In genomic region chr9:137375321-137376058, GRCh38 we compare ENCODE assay signal across 30 cellular contexts.
"Had no signal": no experiment of that assay in that cellular context is flagged by ENCODE, and none has a peak within 500 bp of the region (broad histone marks: within the 10 kb centered on the region; RNA-seq: fewer than 3 reads in every experiment).

No MANE protein-coding gene starts in this region.

- ATAC-seq: naive thymus-derived CD8-positive, alpha-beta T cell; natural killer cell treated with Interleukin-12 subunit alpha and Interleukin-12 subunit beta and Interleukin-15 and Interleukin-18, amount 100 ng/mL, for 72 hours; psoas muscle; right cardiac atrium; right lobe of liver; stimulated activated effector memory CD8-positive, alpha-beta T cell treated with anti-CD3 and anti-CD28 coated beads, Interleukin-12 subunit alpha, Interleukin-12 subunit beta, amount 100 ng/mL, for 72 hours; stimulated activated naive B cell treated with anti-CD40 and anti-IgM and Interleukin-4, amounts not matched to agents 10 μg/mL and 1 μg/mL and 100 μg/mL, for 72 hours had no signal

- DNase-seq: nephron progenitor cell; nucleus accumbens; psoas muscle; small intestine; stimulated activated CD4-positive, alpha-beta T cell treated with anti-CD3 and anti-CD28 coated beads, Interleukin-15, amount 100 ng/mL, for 24 hours; stimulated activated CD4-positive, alpha-beta T cell treated with anti-CD3 and anti-CD28 coated beads, Interleukin-2, amount 100 ng/mL, for 24 hours; stimulated activated CD4-positive, alpha-beta T cell treated with anti-CD3 and anti-CD28 coated beads, Interleukin-2, amount 100 ng/mL, for 48 hours; stimulated activated CD4-positive, alpha-beta T cell treated with anti-CD3 and anti-CD28 coated beads, Interleukin-4, amount 100 ng/mL, for 24 hours; stimulated activated naive B cell treated with anti-CD40 and anti-IgM and Interleukin-4, amounts not matched to agents 10 μg/mL and 1 μg/mL and 100 μg/mL, for 72 hours; stimulated activated naive CD4-positive, alpha-beta T cell treated with Interleukin-2 at 50 U/mL for 16 hours; stomach; thyroid gland; trophoblast cell had no signal

- H3K36me3 ChIP-seq: neutrophil, ovary, right lobe of liver, thoracic aorta, thyroid gland had no signal

- H3K4me3 Mint-ChIP-seq: naive thymus-derived CD8-positive, alpha-beta T cell; natural killer cell treated with Interleukin-12 subunit alpha and Interleukin-12 subunit beta and Interleukin-15 and Interleukin-18, amount 100 ng/mL, for 72 hours; nephron progenitor cell; neural crest cell; stimulated activated effector memory CD8-positive, alpha-beta T cell treated with anti-CD3 and anti-CD28 coated beads, Interleukin-12 subunit alpha, Interleukin-12 subunit beta, amount 100 ng/mL, for 72 hours; stimulated activated naive B cell treated with anti-CD40 and anti-IgM and Interleukin-4, amounts not matched to agents 10 μg/mL and 1 μg/mL and 100 μg/mL, for 72 hours; stimulated activated naive CD8-positive, alpha-beta T cell treated with anti-CD3 and anti-CD28 coated beads, Interleukin-15, Interleukin-2, amounts not matched to agents 100 ng/mL and 50 ng/mL, for 24 hours had no signal

- H3K27ac Mint-ChIP-seq: naive thymus-derived CD8-positive, alpha-beta T cell; natural killer cell treated with Interleukin-12 subunit alpha and Interleukin-12 subunit beta and Interleukin-15 and Interleukin-18, amount 100 ng/mL, for 72 hours; nephron progenitor cell; progenitor cell of endocrine pancreas; stimulated activated effector memory CD8-positive, alpha-beta T cell treated with anti-CD3 and anti-CD28 coated beads, Interleukin-12 subunit alpha, Interleukin-12 subunit beta, amount 100 ng/mL, for 72 hours; stimulated activated naive B cell treated with anti-CD40 and anti-IgM and Interleukin-4, amounts not matched to agents 10 μg/mL and 1 μg/mL and 100 μg/mL, for 72 hours; stimulated activated naive CD8-positive, alpha-beta T cell treated with anti-CD3 and anti-CD28 coated beads, Interleukin-15, Interleukin-2, amounts not matched to agents 100 ng/mL and 50 ng/mL, for 24 hours had no signal

- H3K27me3 Mint-ChIP-seq: naive thymus-derived CD8-positive, alpha-beta T cell; natural killer cell treated with Interleukin-12 subunit alpha and Interleukin-12 subunit beta and Interleukin-15 and Interleukin-18, amount 100 ng/mL, for 72 hours; progenitor cell of endocrine pancreas; stimulated activated naive B cell treated with anti-CD40 and anti-IgM and Interleukin-4, amounts not matched to agents 10 μg/mL and 1 μg/mL and 100 μg/mL, for 72 hours; stimulated activated naive CD8-positive, alpha-beta T cell treated with anti-CD3 and anti-CD28 coated beads, Interleukin-15, Interleukin-2, amounts not matched to agents 100 ng/mL and 50 ng/mL, for 24 hours had no signal

- H3K4me1 ChIP-seq: parathyroid adenoma, psoas muscle, right lobe of liver, sigmoid colon, thyroid gland, upper lobe of left lung, vagina had no signal

- H3K4me1 Mint-ChIP-seq: stimulated activated effector memory CD8-positive, alpha-beta T cell treated with anti-CD3 and anti-CD28 coated beads, Interleukin-12 subunit alpha, Interleukin-12 subunit beta, amount 100 ng/mL, for 72 hours; stimulated activated naive B cell treated with anti-CD40 and anti-IgM and Interleukin-4, amounts not matched to agents 10 μg/mL and 1 μg/mL and 100 μg/mL, for 72 hours had no signal

- H3K9ac ChIP-seq: parathyroid adenoma had no signal

- H3K27ac ChIP-seq: neutrophil, ovary, parathyroid adenoma, psoas muscle, right lobe of liver, sigmoid colon, stomach, thoracic aorta, thyroid gland, tibial nerve, upper lobe of left lung, vagina had no signal

- H3K27me3 ChIP-seq: neutrophil, ovary, right lobe of liver, sigmoid colon, stomach, thyroid gland, tibial nerve, upper lobe of left lung, vagina had no signal

- H3K4me3 ChIP-seq: ovary, psoas muscle, right lobe of liver, sigmoid colon, stomach, thoracic aorta, thyroid gland, tibial nerve, upper lobe of left lung, vagina had no signal

- H3K9me3 Mint-ChIP-seq: naive thymus-derived CD8-positive, alpha-beta T cell; natural killer cell treated with Interleukin-12 subunit alpha and Interleukin-12 subunit beta and Interleukin-15 and Interleukin-18, amount 100 ng/mL, for 72 hours; neural crest cell; stimulated activated effector memory CD8-positive, alpha-beta T cell treated with anti-CD3 and anti-CD28 coated beads, Interleukin-12 subunit alpha, Interleukin-12 subunit beta, amount 100 ng/mL, for 72 hours; stimulated activated naive B cell treated with anti-CD40 and anti-IgM and Interleukin-4, amounts not matched to agents 10 μg/mL and 1 μg/mL and 100 μg/mL, for 72 hours; stimulated activated naive CD8-positive, alpha-beta T cell treated with anti-CD3 and anti-CD28 coated beads, Interleukin-15, Interleukin-2, amounts not matched to agents 100 ng/mL and 50 ng/mL, for 24 hours had no signal

- H3K9me3 ChIP-seq: ovary, psoas muscle, right lobe of liver, sigmoid colon, stomach, thoracic aorta, thyroid gland, tibial nerve, upper lobe of left lung, vagina had no signal

- H3K36me3 Mint-ChIP-seq: natural killer cell treated with Interleukin-12 subunit alpha and Interleukin-12 subunit beta and Interleukin-15 and Interleukin-18, amount 100 ng/mL, for 72 hours had no signal

- FAIRE-seq: small intestine, urothelium cell line had no signal
